ENCODE assay signal across 8 cellular contexts in genomic region chr15:57591822-57592367, GRCh38. TPM values are rescaled to one million over a fixed set of nuclear protein-coding genes. Genes with fewer than 3 reads are reported as not detected.
DNase-seq lines count a peak whose midpoint lies in the region; ATAC-seq and TF ChIP-seq lines count a peak whose summit lies in the region.

A gene with protein sequence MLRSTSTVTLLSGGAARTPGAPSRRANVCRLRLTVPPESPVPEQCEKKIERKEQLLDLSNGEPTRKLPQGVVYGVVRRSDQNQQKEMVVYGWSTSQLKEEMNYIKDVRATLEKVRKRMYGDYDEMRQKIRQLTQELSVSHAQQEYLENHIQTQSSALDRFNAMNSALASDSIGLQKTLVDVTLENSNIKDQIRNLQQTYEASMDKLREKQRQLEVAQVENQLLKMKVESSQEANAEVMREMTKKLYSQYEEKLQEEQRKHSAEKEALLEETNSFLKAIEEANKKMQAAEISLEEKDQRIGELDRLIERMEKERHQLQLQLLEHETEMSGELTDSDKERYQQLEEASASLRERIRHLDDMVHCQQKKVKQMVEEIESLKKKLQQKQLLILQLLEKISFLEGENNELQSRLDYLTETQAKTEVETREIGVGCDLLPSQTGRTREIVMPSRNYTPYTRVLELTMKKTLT (plus strand): TSS chr15:57591904. CDS start chr15:57592035, 131 bp downstream.

- no CpG with 5 or more reads among the region's 58 CpGs for WGBS in trophoblast cell (ENCODE audit: extremely low coverage, insufficient coverage, insufficient read length)

- H3K4me2 ChIP-seq in trophoblast cell (ENCODE audit: low read length) = peak within 1 kb of the TSS; percentile 83

- H3K23ac ChIP-seq in trophoblast cell (ENCODE audit: low read length) = no peak within 1 kb of the TSS

- H3K9ac ChIP-seq in trophoblast cell (ENCODE audit: low read length) = no peak within 1 kb of the TSS

- H3K4ac ChIP-seq in trophoblast cell (ENCODE audit: low read depth, low read length) = no peak within 1 kb of the TSS

- TF ChIP-seq CTCF in vagina (IDR thresholded peaks at IDR 0.05) = no peak

- no peak within 1 kb of the TSS for H3K18ac ChIP-seq in trophoblast cell (ENCODE audit: low read length)

- in situ Hi-C loops in KBM-7 (cut with MboI; ENCODE audit: low pct_unique_long_range_greater_than_20kb, low sequenced_read_pairs) = no loop called here

- peak; percentile 69 for DNase-seq in CD1c-positive myeloid dendritic cell (ENCODE audit: extremely low spot score)
- DNase-seq in NCI-H774 (lab: John Stamatoyannopoulos, UW) = peak; percentile 9
- peak; percentile 79 for DNase-seq in activated effector memory CD4-positive, alpha-beta T cell treated with anti-CD3 and anti-CD28 coated beads, Interleukin-2, amount 50 U/mL, for 16 hours
- peak in 25 of 42 donors; percentile 5 to 52 (median 21) for DNase-seq in head of caudate nucleus
- peak in 1 of 2 donors; percentile 81 for DNase-seq in trophoblast cell
- no peak for DNase-seq in vagina (ENCODE audit: extremely low spot score in 2 of 2)
- no peak for DNase-seq in KBM-7

- H3K14ac ChIP-seq in trophoblast cell (ENCODE audit: low read length) = no peak within 1 kb of the TSS

- H3K27me3 ChIP-seq in trophoblast cell (ENCODE audit: insufficient read depth, low read length) = no peaks in the 10 kb centered on the region
- no peaks in the 10 kb centered on the region for H3K27me3 ChIP-seq in vagina

- H3K4me1 ChIP-seq in trophoblast cell (ENCODE audit: control insufficient read depth in 1 of 2, insufficient read depth in 2 of 2, low read length in 2 of 2) = peaks cover 7 to 8% of the 10 kb centered on the region in 2 experiments
- H3K4me1 ChIP-seq in vagina = peaks cover 50% of the 10 kb centered on the region

- no peaks in the 10 kb centered on the region for H3K79me1 ChIP-seq in trophoblast cell (ENCODE audit: low read length)

- H2BK5ac ChIP-seq in trophoblast cell (ENCODE audit: low read depth, low read length, poor library complexity) = no peak within 1 kb of the TSS

- H3K36me3 ChIP-seq in trophoblast cell (ENCODE audit: control insufficient read depth in 1 of 2, insufficient read depth in 2 of 2, low read length in 2 of 2) = no peaks in the 10 kb centered on the region
- no peaks in the 10 kb centered on the region for H3K36me3 ChIP-seq in vagina

- H2BK12ac ChIP-seq in trophoblast cell (ENCODE audit: low read length) = no peak within 1 kb of the TSS

- H4K8ac ChIP-seq in trophoblast cell (ENCODE audit: low read depth, low read length) = no peak within 1 kb of the TSS

- no peak within 1 kb of the TSS for H2AK5ac ChIP-seq in trophoblast cell (ENCODE audit: low read length)

- intact Hi-C loops in head of caudate nucleus (cut with DNase I) (no loop called here), vagina (cut with DNase I) (no loop called here)

- H3K4me3 ChIP-seq in trophoblast cell (ENCODE audit: low read depth, low read length) = peak within 1 kb of the TSS; percentile 75
- peak within 1 kb of the TSS; percentile 70 to 95 for H3K4me3 ChIP-seq in vagina

- no peak within 1 kb of the TSS for H4K12ac ChIP-seq in trophoblast cell (ENCODE audit: low read depth, low read length)

- H3K9me3 ChIP-seq in trophoblast cell (ENCODE audit: insufficient read depth, low read depth, low read length) (peaks cover 5% of the 10 kb centered on the region), vagina (no peaks in the 10 kb centered on the region)

- H4K91ac ChIP-seq in trophoblast cell (ENCODE audit: low read depth, low read length) = no peak within 1 kb of the TSS

- H3K27ac ChIP-seq in trophoblast cell (ENCODE audit: low read depth, low read length) (no peak within 1 kb of the TSS), vagina (peak within 1 kb of the TSS; percentile 87)

- no peak for ATAC-seq in HG02588 (IDR thresholded peaks at IDR 0.05; ENCODE audit: unreplicated experiment)

- peak within 1 kb of the TSS; percentile 64 for H2AFZ ChIP-seq in trophoblast cell (ENCODE audit: insufficient read depth, low read length, poor library complexity)

- no peak within 1 kb of the TSS for H2BK120ac ChIP-seq in trophoblast cell (ENCODE audit: insufficient read depth, low read length, poor library complexity)

- peak in 1 of 2 donors; percentile 36 for TF ChIP-seq POLR2A in vagina (IDR thresholded peaks at IDR 0.05)

- H3K79me2 ChIP-seq in trophoblast cell (ENCODE audit: control insufficient read depth, insufficient read depth, low read length, poor library complexity) = no peaks in the 10 kb centered on the region

RNA-seq across cellular contexts. Expression of the gene that starts here (rescaled TPM):
- polyA plus RNA-seq in trophoblast cell (2013) = 0.26 and 0.37 TPM in 2 replicates
- 15.2 TPM for total RNA-seq in vagina

Comparison
In these comparisons a context has a peak if more than half of its experiments do, and no peak if none do; other contexts are left out.
1. DNase-seq: peak in CD1c-positive myeloid dendritic cell (single experiment), NCI-H774 (single experiment), activated effector memory CD4-positive, alpha-beta T cell treated with anti-CD3 and anti-CD28 coated beads, Interleukin-2, amount 50 U/mL, for 16 hours (single experiment) and head of caudate nucleus (25 of 42); none in vagina (0 of 2) and KBM-7 (single experiment).